ENCODE assay signal across 8 cellular contexts in the genomic region with DNA sequence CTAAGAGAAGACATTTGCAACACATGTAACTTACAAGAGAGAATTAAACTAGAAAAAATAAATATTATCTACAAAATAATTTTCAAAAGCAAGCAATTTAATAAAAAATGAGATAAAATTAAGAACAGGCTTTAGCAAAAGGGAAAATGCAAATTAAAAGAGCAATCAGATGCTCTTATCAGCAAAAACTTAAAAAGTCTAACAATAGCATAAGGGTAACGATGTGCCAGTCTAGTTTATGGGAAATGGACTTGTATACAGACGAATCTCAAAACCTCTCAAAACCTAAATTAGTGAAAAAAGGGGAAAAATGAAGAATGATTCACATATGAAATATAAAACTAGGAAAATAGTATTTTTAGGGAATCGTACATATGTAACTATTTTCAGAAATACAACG.
DNase-seq lines count a peak whose midpoint lies in the region; ATAC-seq and TF ChIP-seq lines count a peak whose summit lies in the region.

No MANE protein-coding gene starts in this region.

- H3K27ac ChIP-seq in SU-DHL-6 (ENCODE audit: low read depth, low read length) = peak overlapping the region; percentile 96

- H3K4me3 ChIP-seq in SU-DHL-6 (ENCODE audit: insufficient read depth, low read length, poor library complexity, severe bottlenecking) (peak overlapping the region; percentile 69), foreskin fibroblast (ENCODE audit: low read depth in 1 of 2, low read length in 2 of 2) (peak overlapping the region; percentile 52 to 94)

- H3K4me1 Mint-ChIP-seq in stimulated activated effector memory CD8-positive, alpha-beta T cell treated with anti-CD3 and anti-CD28 coated beads, Interleukin-12 subunit alpha, Interleukin-12 subunit beta, amount 100 ng/mL, for 72 hours = peaks cover 30% of the 10 kb centered on the region

- no peak for ATAC-seq in stimulated activated effector memory CD8-positive, alpha-beta T cell treated with anti-CD3 and anti-CD28 coated beads, Interleukin-12 subunit alpha, Interleukin-12 subunit beta, amount 100 ng/mL, for 72 hours

- no peaks in the 10 kb centered on the region for H3K36me3 ChIP-seq in SU-DHL-6 (ENCODE audit: low read length)

- DNase-seq in NCI-H2227 treated with DMSO at 0.1 percent for 48 hours (lab: John Stamatoyannopoulos, UW) (peak; percentile 23), NCI-H2227 (lab: John Stamatoyannopoulos, UW; ENCODE audit: unreplicated experiment) (no peak), foreskin fibroblast (no peak), glomerular visceral epithelial cell (ENCODE audit: extremely low spot score) (no peak), GF-D8 (lab: John Stamatoyannopoulos, UW) (no peak), Kasumi-1 (lab: John Stamatoyannopoulos, UW) (no peak)
- no peak for DNase-seq in stimulated activated effector memory CD8-positive, alpha-beta T cell treated with anti-CD3 and anti-CD28 coated beads, Interleukin-12 subunit alpha, Interleukin-12 subunit beta, amount 100 ng/mL, for 72 hours (ENCODE audit: low spot score in 2 of 2)

- H3K9me3 ChIP-seq in SU-DHL-6 (ENCODE audit: insufficient read depth, low read length) = no peaks in the 10 kb centered on the region

- no peaks in the 10 kb centered on the region for H3K9me2 ChIP-seq in SU-DHL-6 (replicated peaks; ENCODE audit: insufficient read depth, low read length)

- H3K27me3 ChIP-seq in SU-DHL-6 (ENCODE audit: low read length) = no peaks in the 10 kb centered on the region

- H3K9ac ChIP-seq in SU-DHL-6 (ENCODE audit: low read length) = peak overlapping the region; percentile 95

- TF ChIP-seq CTCF in SU-DHL-6 (IDR thresholded peaks at IDR 0.05; ENCODE audit: insufficient read depth, low read length, poor library complexity, severe bottlenecking) (no peak), foreskin fibroblast (IDR thresholded peaks at IDR 0.05; ENCODE audit: low read depth, low read length) (no peak)

- H4K20me1 ChIP-seq in SU-DHL-6 (ENCODE audit: low read depth, low read length) = no peaks in the 10 kb centered on the region

- peak overlapping the region; percentile 98 for H3K27ac Mint-ChIP-seq in stimulated activated effector memory CD8-positive, alpha-beta T cell treated with anti-CD3 and anti-CD28 coated beads, Interleukin-12 subunit alpha, Interleukin-12 subunit beta, amount 100 ng/mL, for 72 hours

- peak overlapping the region; percentile 17 for H2AFZ ChIP-seq in SU-DHL-6 (ENCODE audit: low read depth, low read length, severe bottlenecking)

- peak overlapping the region; percentile 99 for H3K4me2 ChIP-seq in SU-DHL-6 (ENCODE audit: low read depth, low read length, poor library complexity, severe bottlenecking)

- H3K9me3 Mint-ChIP-seq in stimulated activated effector memory CD8-positive, alpha-beta T cell treated with anti-CD3 and anti-CD28 coated beads, Interleukin-12 subunit alpha, Interleukin-12 subunit beta, amount 100 ng/mL, for 72 hours = no peaks in the 10 kb centered on the region

- peak overlapping the region; percentile 94 for H3K4me3 Mint-ChIP-seq in stimulated activated effector memory CD8-positive, alpha-beta T cell treated with anti-CD3 and anti-CD28 coated beads, Interleukin-12 subunit alpha, Interleukin-12 subunit beta, amount 100 ng/mL, for 72 hours

- peaks cover 69% of the 10 kb centered on the region for H3K79me2 ChIP-seq in SU-DHL-6 (ENCODE audit: insufficient read depth, low read length)

- H3K36me3 Mint-ChIP-seq in stimulated activated effector memory CD8-positive, alpha-beta T cell treated with anti-CD3 and anti-CD28 coated beads, Interleukin-12 subunit alpha, Interleukin-12 subunit beta, amount 100 ng/mL, for 72 hours = no peaks in the 10 kb centered on the region

- peaks cover 21% of the 10 kb centered on the region for H3F3A ChIP-seq in SU-DHL-6 (ENCODE audit: insufficient read depth)
